Comparison of ENCODE assay signal across 1 cellular context in genomic region chr16:29926675-29927522, GRCh38.
TF ChIP-seq lines count a peak whose summit lies in the region.

No MANE protein-coding gene starts in this region.

TF ChIP-seq in HepG2, 621 proteins besides CTCF, POLR2A, EP300 and RAD21 (continued from another document and continues in another):
- TF ChIP-seq, protein P1, sequence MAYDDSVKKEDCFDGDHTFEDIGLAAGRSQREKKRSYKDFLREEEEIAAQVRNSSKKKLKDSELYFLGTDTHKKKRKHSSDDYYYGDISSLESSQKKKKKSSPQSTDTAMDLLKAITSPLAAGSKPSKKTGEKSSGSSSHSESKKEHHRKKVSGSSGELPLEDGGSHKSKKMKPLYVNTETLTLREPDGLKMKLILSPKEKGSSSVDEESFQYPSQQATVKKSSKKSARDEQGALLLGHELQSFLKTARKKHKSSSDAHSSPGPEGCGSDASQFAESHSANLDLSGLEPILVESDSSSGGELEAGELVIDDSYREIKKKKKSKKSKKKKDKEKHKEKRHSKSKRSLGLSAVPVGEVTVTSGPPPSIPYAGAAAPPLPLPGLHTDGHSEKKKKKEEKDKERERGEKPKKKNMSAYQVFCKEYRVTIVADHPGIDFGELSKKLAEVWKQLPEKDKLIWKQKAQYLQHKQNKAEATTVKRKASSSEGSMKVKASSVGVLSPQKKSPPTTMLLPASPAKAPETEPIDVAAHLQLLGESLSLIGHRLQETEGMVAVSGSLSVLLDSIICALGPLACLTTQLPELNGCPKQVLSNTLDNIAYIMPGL (CRISPR knock-in tag; IDR thresholded peaks at IDR 0.05; ENCODE audit: borderline replicate concordance in 1 of 2, low read depth in 1 of 2), result 0 out of 4 replicates have a peak, but pooled peaks of 1 of the 2 experiments have one; percentile 34
- TF ChIP-seq ZNF619 (CRISPR knock-in tag; IDR thresholded peaks at IDR 0.05), result 0 out of 2 replicates have a peak, but pooled peaks have one; percentile 59
- no peak for TF ChIP-seq RXRB (CRISPR knock-in tag; IDR thresholded peaks at IDR 0.05; ENCODE audit: borderline replicate concordance)
- peak; percentile 20; the same call in 1 of the 2 replicates for TF ChIP-seq ZNF430 (CRISPR knock-in tag; IDR thresholded peaks at IDR 0.05)
- no peak for TF ChIP-seq TGIF2 (CRISPR knock-in tag; IDR thresholded peaks at IDR 0.05)
- 0 out of 2 replicates have a peak, but pooled peaks have one; percentile 19 for TF ChIP-seq KDM5B (CRISPR knock-in tag; IDR thresholded peaks at IDR 0.05; ENCODE audit: borderline replicate concordance)
- no peak for TF ChIP-seq CREB1 (IDR thresholded peaks at IDR 0.05)
- 0 out of 2 replicates have a peak, but pooled peaks have one; percentile 29 for TF ChIP-seq CREB1 (CRISPR knock-in tag; IDR thresholded peaks at IDR 0.05)
- TF ChIP-seq ZNF574 (CRISPR knock-in tag; IDR thresholded peaks at IDR 0.05), result no peak
- TF ChIP-seq, protein P2, sequence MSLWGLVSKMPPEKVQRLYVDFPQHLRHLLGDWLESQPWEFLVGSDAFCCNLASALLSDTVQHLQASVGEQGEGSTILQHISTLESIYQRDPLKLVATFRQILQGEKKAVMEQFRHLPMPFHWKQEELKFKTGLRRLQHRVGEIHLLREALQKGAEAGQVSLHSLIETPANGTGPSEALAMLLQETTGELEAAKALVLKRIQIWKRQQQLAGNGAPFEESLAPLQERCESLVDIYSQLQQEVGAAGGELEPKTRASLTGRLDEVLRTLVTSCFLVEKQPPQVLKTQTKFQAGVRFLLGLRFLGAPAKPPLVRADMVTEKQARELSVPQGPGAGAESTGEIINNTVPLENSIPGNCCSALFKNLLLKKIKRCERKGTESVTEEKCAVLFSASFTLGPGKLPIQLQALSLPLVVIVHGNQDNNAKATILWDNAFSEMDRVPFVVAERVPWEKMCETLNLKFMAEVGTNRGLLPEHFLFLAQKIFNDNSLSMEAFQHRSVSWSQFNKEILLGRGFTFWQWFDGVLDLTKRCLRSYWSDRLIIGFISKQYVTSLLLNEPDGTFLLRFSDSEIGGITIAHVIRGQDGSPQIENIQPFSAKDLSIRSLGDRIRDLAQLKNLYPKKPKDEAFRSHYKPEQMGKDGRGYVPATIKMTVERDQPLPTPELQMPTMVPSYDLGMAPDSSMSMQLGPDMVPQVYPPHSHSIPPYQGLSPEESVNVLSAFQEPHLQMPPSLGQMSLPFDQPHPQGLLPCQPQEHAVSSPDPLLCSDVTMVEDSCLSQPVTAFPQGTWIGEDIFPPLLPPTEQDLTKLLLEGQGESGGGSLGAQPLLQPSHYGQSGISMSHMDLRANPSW (CRISPR knock-in tag; IDR thresholded peaks at IDR 0.05; ENCODE audit: borderline replicate concordance), result 0 out of 2 replicates have a peak, but pooled peaks have one; percentile 0
- peak; percentile 15; the same call in 1 of the 2 replicates for TF ChIP-seq ZNF10 (CRISPR knock-in tag; IDR thresholded peaks at IDR 0.05; ENCODE audit: borderline replicate concordance, low read depth)
- TF ChIP-seq ZNF274 (CRISPR knock-in tag; IDR thresholded peaks at IDR 0.05), result peak; percentile 7; the same call in 1 of the 2 replicates
- TF ChIP-seq FOXC1 (CRISPR knock-in tag; IDR thresholded peaks at IDR 0.05; ENCODE audit: borderline replicate concordance), result 0 out of 2 replicates have a peak, but pooled peaks have one; percentile 11
- TF ChIP-seq TEAD3 (CRISPR knock-in tag; optimal IDR thresholded peaks at IDR 0.05; ENCODE audit: borderline replicate concordance), result peak; percentile 14
- TF ChIP-seq MXD4 (CRISPR knock-in tag; IDR thresholded peaks at IDR 0.05), result no peak; the same call in 1 of the 2 replicates
- peak; percentile 28; the same call in 1 of the 2 replicates for TF ChIP-seq ZNF598 (CRISPR knock-in tag; IDR thresholded peaks at IDR 0.05; ENCODE audit: borderline replicate concordance)
- no peak for TF ChIP-seq CHD2 (IDR thresholded peaks at IDR 0.05; ENCODE audit: low read depth, low read length)
- 0 out of 2 replicates have a peak, but pooled peaks have one; percentile 19 for TF ChIP-seq SAFB2 (CRISPR knock-in tag; IDR thresholded peaks at IDR 0.05; ENCODE audit: borderline replicate concordance, low read depth)
- TF ChIP-seq ZMYM3 (CRISPR knock-in tag; IDR thresholded peaks at IDR 0.05), result peak; percentile 9; the same call in 1 of the 2 replicates
- TF ChIP-seq, protein P3, sequence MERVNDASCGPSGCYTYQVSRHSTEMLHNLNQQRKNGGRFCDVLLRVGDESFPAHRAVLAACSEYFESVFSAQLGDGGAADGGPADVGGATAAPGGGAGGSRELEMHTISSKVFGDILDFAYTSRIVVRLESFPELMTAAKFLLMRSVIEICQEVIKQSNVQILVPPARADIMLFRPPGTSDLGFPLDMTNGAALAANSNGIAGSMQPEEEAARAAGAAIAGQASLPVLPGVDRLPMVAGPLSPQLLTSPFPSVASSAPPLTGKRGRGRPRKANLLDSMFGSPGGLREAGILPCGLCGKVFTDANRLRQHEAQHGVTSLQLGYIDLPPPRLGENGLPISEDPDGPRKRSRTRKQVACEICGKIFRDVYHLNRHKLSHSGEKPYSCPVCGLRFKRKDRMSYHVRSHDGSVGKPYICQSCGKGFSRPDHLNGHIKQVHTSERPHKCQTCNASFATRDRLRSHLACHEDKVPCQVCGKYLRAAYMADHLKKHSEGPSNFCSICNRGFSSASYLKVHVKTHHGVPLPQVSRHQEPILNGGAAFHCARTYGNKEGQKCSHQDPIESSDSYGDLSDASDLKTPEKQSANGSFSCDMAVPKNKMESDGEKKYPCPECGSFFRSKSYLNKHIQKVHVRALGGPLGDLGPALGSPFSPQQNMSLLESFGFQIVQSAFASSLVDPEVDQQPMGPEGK (CRISPR knock-in tag; IDR thresholded peaks at IDR 0.05), result no peak
- TF ChIP-seq KDM6A (CRISPR knock-in tag; IDR thresholded peaks at IDR 0.05; ENCODE audit: low read depth), result no peak
- no peak for TF ChIP-seq SP140L (CRISPR knock-in tag; IDR thresholded peaks at IDR 0.05; ENCODE audit: borderline replicate concordance)
- 0 out of 2 replicates have a peak, but pooled peaks have one; percentile 18 for TF ChIP-seq ZNF350 (CRISPR knock-in tag; IDR thresholded peaks at IDR 0.05; ENCODE audit: borderline replicate concordance, low read depth)
- TF ChIP-seq MEIS2 (CRISPR knock-in tag; IDR thresholded peaks at IDR 0.05), result no peak
- TF ChIP-seq ARID5B (CRISPR knock-in tag; IDR thresholded peaks at IDR 0.05), result peak; percentile 9
- 0 out of 2 replicates have a peak, but pooled peaks have one; percentile 29 for TF ChIP-seq HNRNPL (IDR thresholded peaks at IDR 0.05; ENCODE audit: low read depth, low read length)
- TF ChIP-seq, protein P4, sequence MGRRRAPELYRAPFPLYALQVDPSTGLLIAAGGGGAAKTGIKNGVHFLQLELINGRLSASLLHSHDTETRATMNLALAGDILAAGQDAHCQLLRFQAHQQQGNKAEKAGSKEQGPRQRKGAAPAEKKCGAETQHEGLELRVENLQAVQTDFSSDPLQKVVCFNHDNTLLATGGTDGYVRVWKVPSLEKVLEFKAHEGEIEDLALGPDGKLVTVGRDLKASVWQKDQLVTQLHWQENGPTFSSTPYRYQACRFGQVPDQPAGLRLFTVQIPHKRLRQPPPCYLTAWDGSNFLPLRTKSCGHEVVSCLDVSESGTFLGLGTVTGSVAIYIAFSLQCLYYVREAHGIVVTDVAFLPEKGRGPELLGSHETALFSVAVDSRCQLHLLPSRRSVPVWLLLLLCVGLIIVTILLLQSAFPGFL (CRISPR knock-in tag; IDR thresholded peaks at IDR 0.05), result peak; percentile 6; the same call in 1 of the 2 replicates
- no peak for TF ChIP-seq SRSF4 (IDR thresholded peaks at IDR 0.05; ENCODE audit: low read depth, low read length, poor library complexity, severe bottlenecking)
- peak; percentile 12; the same call in 1 of the 2 replicates for TF ChIP-seq NFATC3 (CRISPR knock-in tag; IDR thresholded peaks at IDR 0.05)
- TF ChIP-seq ZNF883 (CRISPR knock-in tag; IDR thresholded peaks at IDR 0.05; ENCODE audit: not compliant biosample characterization), result no peak
- 0 out of 2 replicates have a peak, but pooled peaks have one; percentile 14 for TF ChIP-seq NR2F2 (IDR thresholded peaks at IDR 0.05; ENCODE audit: borderline replicate concordance, low read depth)
- TF ChIP-seq, protein P5, sequence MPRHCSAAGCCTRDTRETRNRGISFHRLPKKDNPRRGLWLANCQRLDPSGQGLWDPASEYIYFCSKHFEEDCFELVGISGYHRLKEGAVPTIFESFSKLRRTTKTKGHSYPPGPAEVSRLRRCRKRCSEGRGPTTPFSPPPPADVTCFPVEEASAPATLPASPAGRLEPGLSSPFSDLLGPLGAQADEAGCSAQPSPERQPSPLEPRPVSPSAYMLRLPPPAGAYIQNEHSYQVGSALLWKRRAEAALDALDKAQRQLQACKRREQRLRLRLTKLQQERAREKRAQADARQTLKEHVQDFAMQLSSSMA (CRISPR knock-in tag; IDR thresholded peaks at IDR 0.05), result 0 out of 2 replicates have a peak, but pooled peaks have one; percentile 7
- TF ChIP-seq ZBTB21 (CRISPR knock-in tag; IDR thresholded peaks at IDR 0.05), result no peak
- no peak for TF ChIP-seq ZNF772 (CRISPR knock-in tag; IDR thresholded peaks at IDR 0.05)
- TF ChIP-seq IRX3 (CRISPR knock-in tag; IDR thresholded peaks at IDR 0.05; ENCODE audit: borderline replicate concordance, low read depth), result 0 out of 2 replicates have a peak, but pooled peaks have one; percentile 58
- no peak for TF ChIP-seq LCORL (IDR thresholded peaks at IDR 0.05)
- TF ChIP-seq LCORL (CRISPR knock-in tag; IDR thresholded peaks at IDR 0.05), result 0 out of 2 replicates have a peak, but pooled peaks have one; percentile 11
- TF ChIP-seq ZBED4 (CRISPR knock-in tag; IDR thresholded peaks at IDR 0.05; ENCODE audit: borderline replicate concordance), result no peak; the same call in 1 of the 2 replicates
- TF ChIP-seq ZNF451 (CRISPR knock-in tag; IDR thresholded peaks at IDR 0.05), result 0 out of 2 replicates have a peak, but pooled peaks have one; percentile 6
- no peak; the same call in 1 of the 2 replicates for TF ChIP-seq SAP130 (CRISPR knock-in tag; IDR thresholded peaks at IDR 0.05; ENCODE audit: low read depth)
